Comparison of ENCODE assay signal across 8 cellular contexts in the genomic region with DNA sequence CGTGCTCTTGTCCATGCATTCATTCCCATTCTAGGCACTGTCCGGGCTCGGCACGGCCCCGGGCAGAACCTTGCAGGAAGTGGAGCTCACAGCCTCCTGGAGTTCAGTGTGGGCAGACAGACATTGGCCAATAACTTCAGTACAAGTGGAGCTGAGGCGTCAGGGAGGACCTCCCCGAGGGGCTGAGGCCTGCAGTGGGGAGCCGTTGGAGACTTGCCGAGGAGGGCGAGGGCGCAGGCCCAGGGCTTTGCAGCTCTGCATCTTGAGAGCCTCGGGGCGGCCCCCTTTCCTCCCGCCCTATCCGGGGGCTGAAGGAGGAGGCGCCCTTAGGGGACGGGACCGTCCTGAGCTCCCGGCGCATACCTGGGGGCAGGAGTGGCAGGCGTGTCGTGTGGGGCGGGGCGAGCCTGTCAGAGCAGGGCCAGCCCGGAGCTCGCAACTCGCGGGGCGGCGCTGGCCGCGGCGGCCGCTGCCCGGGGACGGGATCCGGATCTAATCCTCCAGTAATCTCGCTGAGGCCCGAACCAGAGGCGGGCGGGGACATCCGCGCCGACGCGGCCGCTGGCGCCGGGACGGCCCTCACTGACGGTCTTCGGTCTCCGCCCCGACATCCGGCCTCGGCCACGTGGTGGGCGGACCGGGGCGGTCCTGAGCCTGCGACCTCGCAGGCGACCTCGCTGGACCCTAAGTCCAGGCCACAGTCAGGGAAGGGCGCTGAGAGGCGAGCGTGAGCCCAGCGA. TPM values are rescaled to one million over a fixed set of nuclear protein-coding genes. Genes with fewer than 3 reads are reported as not detected.
A peak's percentile ranks its signal among the peaks of the same experiment; 100 is the strongest.
DNase-seq lines count a peak whose midpoint lies in the region; TF ChIP-seq lines count a peak whose summit lies in the region.

ACY1 (plus strand) TSS at position 698 of the 740 bp plus-strand sequence. CDS start 530 bp downstream, outside the sequence.

- no peaks in the 10 kb centered on the region for H3K79me1 ChIP-seq in H9 (ENCODE audit: insufficient read depth, low read depth, low read length, poor library complexity, severe bottlenecking)

- H3K27ac ChIP-seq in H9 (ENCODE audit: insufficient read length, low read depth, low read length), result no peak within 1 kb of the TSS
- H3K27ac ChIP-seq in MM.1S (ENCODE audit: low read length), result peak within 1 kb of the TSS; percentile 75
- peak within 1 kb of the TSS; percentile 97 for H3K27ac ChIP-seq in VCaP
- H3K27ac ChIP-seq in breast epithelium, result peak within 1 kb of the TSS; percentile 95 to 97
- peak within 1 kb of the TSS; percentile 96 for H3K27ac ChIP-seq in smooth muscle cell (ENCODE audit: low read depth)

- H3K4me3 Mint-ChIP-seq in H9, result peak within 1 kb of the TSS; percentile 68 to 88

- H3K27me3 ChIP-seq in H9 (ENCODE audit: insufficient read depth, low read length) (no peaks in the 10 kb centered on the region), MM.1S (replicated peaks; ENCODE audit: insufficient read depth, low read length) (no peaks in the 10 kb centered on the region), breast epithelium (no peaks in the 10 kb centered on the region), smooth muscle cell (ENCODE audit: low read depth) (no peaks in the 10 kb centered on the region)

- no CpG with 5 or more reads among the region's 68 CpGs for WGBS in H9 (ENCODE audit: extremely low coverage, insufficient read length, low lambda C conversion rate)
- WGBS in smooth muscle cell (ENCODE audit: low lambda C conversion rate), result under 1% methylated on average over 62 of the region's 68 CpGs

- H3K9me3 ChIP-seq in H9 (ENCODE audit: control insufficient read depth, low read depth, low read length), result no peaks in the 10 kb centered on the region
- no peaks in the 10 kb centered on the region for H3K9me3 ChIP-seq in MM.1S (replicated peaks; ENCODE audit: insufficient read depth, low read length)
- H3K9me3 ChIP-seq in breast epithelium, result no peaks in the 10 kb centered on the region
- H3K9me3 ChIP-seq in smooth muscle cell (replicated peaks; ENCODE audit: low read depth), result no peaks in the 10 kb centered on the region

- no peak within 1 kb of the TSS for H3K4ac ChIP-seq in H9 (ENCODE audit: low read depth, low read length)

- H3K36me3 ChIP-seq in MM.1S (replicated peaks; ENCODE audit: insufficient read depth, low read length) (no peaks in the 10 kb centered on the region), breast epithelium (no peaks in the 10 kb centered on the region), smooth muscle cell (ENCODE audit: low read depth) (no peaks in the 10 kb centered on the region)

- no peak for TF ChIP-seq CTCF in GM12864 (IDR thresholded peaks at IDR 0.05; ENCODE audit: low read depth, low read length, missing control alignments)
- TF ChIP-seq CTCF in H9 (conservative IDR thresholded peaks at IDR 0.05), result no peak; the same call in 2 of the 3 replicates
- TF ChIP-seq CTCF in MM.1S (IDR thresholded peaks at IDR 0.05; ENCODE audit: low read length), result no peak
- no peak for TF ChIP-seq CTCF in VCaP (conservative IDR thresholded peaks at IDR 0.05)
- TF ChIP-seq CTCF in breast epithelium (IDR thresholded peaks at IDR 0.05), result peak in 1 of 3 donors; percentile 6
- TF ChIP-seq CTCF in smooth muscle cell (IDR thresholded peaks at IDR 0.05; ENCODE audit: borderline replicate concordance, insufficient read depth, poor library complexity, severe bottlenecking), result no peak

- peaks cover 3% of the 10 kb centered on the region; the same call in 1 of the 2 replicates for H3K4me1 ChIP-seq in H9 (ENCODE audit: insufficient read depth, low read length)
- H3K4me1 ChIP-seq in MM.1S (ENCODE audit: low read length), result no peaks in the 10 kb centered on the region
- H3K4me1 ChIP-seq in breast epithelium, result peaks cover 4 to 17% of the 10 kb centered on the region in 2 donors
- H3K4me1 ChIP-seq in smooth muscle cell (ENCODE audit: low read depth), result peaks cover 17% of the 10 kb centered on the region

- peak within 1 kb of the TSS; percentile 77 for H3K14ac ChIP-seq in H9 (ENCODE audit: insufficient read depth, low read length)

- H3K4me1 Mint-ChIP-seq in H9, result peaks cover 11 to 22% of the 10 kb centered on the region in 2 experiments

- peak within 1 kb of the TSS; percentile 47 for H4K91ac ChIP-seq in H9 (ENCODE audit: insufficient read length, low read depth, low read length)

- H3F3A ChIP-seq in MM.1S (ENCODE audit: insufficient read depth, low read length) (peaks cover 22% of the 10 kb centered on the region), smooth muscle cell (ENCODE audit: low read depth) (no peaks in the 10 kb centered on the region)

- H2BK20ac ChIP-seq in H9 (ENCODE audit: low read depth, low read length, poor library complexity, severe bottlenecking), result no peak within 1 kb of the TSS

- H3K9me3 Mint-ChIP-seq in H9, result peaks cover 0 to 2% of the 10 kb centered on the region in 2 experiments; a peak in 2 of 5 replicates

- DNase-seq in GM12864 (ENCODE audit: low read depth), result peak; percentile 34
- DNase-seq in H9, result peak; percentile 91
- DNase-seq in MM.1S, result peak; percentile 86
- peak; percentile 79 to 80 for DNase-seq in breast epithelium (ENCODE audit: low spot score in 2 of 2)
- DNase-seq in iPS-NIHi7 (ENCODE audit: extremely low spot score), result peak; percentile 92
- DNase-seq in smooth muscle cell (lab: John Stamatoyannopoulos, UW; ENCODE audit: unreplicated experiment), result peak; percentile 99
- DNase-seq in NCI-H1092 (lab: John Stamatoyannopoulos, UW), result no peak

- H3K56ac ChIP-seq in H9 (ENCODE audit: insufficient read length, low read depth, low read length), result no peak within 1 kb of the TSS

- H3K23ac ChIP-seq in H9 (ENCODE audit: insufficient read length, low read depth, low read length), result no peak within 1 kb of the TSS

- no peak within 1 kb of the TSS for H2AFZ ChIP-seq in H9 (ENCODE audit: low read length)
- peak within 1 kb of the TSS; percentile 93 for H2AFZ ChIP-seq in MM.1S (ENCODE audit: low read length)
- H2AFZ ChIP-seq in smooth muscle cell (ENCODE audit: low read depth), result peak within 1 kb of the TSS; percentile 4

- peak within 1 kb of the TSS; percentile 31 for H3K9ac ChIP-seq in H9 (ENCODE audit: extremely low read depth, insufficient read length, low read length)
- H3K9ac ChIP-seq in MM.1S (ENCODE audit: low read length), result peak within 1 kb of the TSS; percentile 79
- H3K9ac ChIP-seq in smooth muscle cell (ENCODE audit: low read depth), result peak within 1 kb of the TSS; percentile 80

- peak within 1 kb of the TSS; percentile 44 for H3K18ac ChIP-seq in H9 (ENCODE audit: insufficient read length, low read depth, low read length)

- peaks cover 3% of the 10 kb centered on the region for H4K20me1 ChIP-seq in H9 (ENCODE audit: control insufficient read depth, insufficient read depth, insufficient read length)
- H4K20me1 ChIP-seq in MM.1S (ENCODE audit: insufficient read depth, low read length), result no peaks in the 10 kb centered on the region
- H4K20me1 ChIP-seq in smooth muscle cell (ENCODE audit: low read depth), result no peaks in the 10 kb centered on the region

- peaks cover 0 to 3% (median 2%) of the 10 kb centered on the region in 3 experiments; a peak in 4 of 7 replicates for H3K36me3 Mint-ChIP-seq in H9 (ENCODE audit: insufficient read depth in 1 of 3, low read depth in 3 of 3)

- H3K27ac Mint-ChIP-seq in H9, result peak within 1 kb of the TSS; percentile 70 to 99 (median 95); a peak in 6 of 7 replicates

- H3K79me2 ChIP-seq in H9 (ENCODE audit: insufficient read depth, low read length), result no peaks in the 10 kb centered on the region
- H3K79me2 ChIP-seq in MM.1S (ENCODE audit: low read length), result peaks cover 8% of the 10 kb centered on the region
- peaks cover 19% of the 10 kb centered on the region for H3K79me2 ChIP-seq in smooth muscle cell (ENCODE audit: low read depth)

- H3K23me2 ChIP-seq in H9 (ENCODE audit: insufficient read length, low read depth, low read length, poor library complexity, severe bottlenecking), result peaks cover 6% of the 10 kb centered on the region

- H3K9me2 ChIP-seq in MM.1S (replicated peaks; ENCODE audit: insufficient read depth, low read length), result no peaks in the 10 kb centered on the region

- H2BK120ac ChIP-seq in H9 (ENCODE audit: low read depth, low read length, poor library complexity, severe bottlenecking), result no peak within 1 kb of the TSS

- no peak within 1 kb of the TSS for H2BK12ac ChIP-seq in H9 (ENCODE audit: insufficient read length, low read depth, low read length)

- intact Hi-C loops in breast epithelium (cut with DNase I; ENCODE audit: low total_unique reads), result no loop called here

- no peak for TF ChIP-seq POLR2A in breast epithelium (IDR thresholded peaks at IDR 0.05)

- H3K27me3 Mint-ChIP-seq in H9 (ENCODE audit: low read depth), result peaks cover 1% of the 10 kb centered on the region; the same call in 1 of the 2 replicates

- H4K8ac ChIP-seq in H9 (replicated peaks; ENCODE audit: insufficient read length, low read depth, low read length), result no peak within 1 kb of the TSS

- peak within 1 kb of the TSS; percentile 86 for H3K4me2 ChIP-seq in H9 (ENCODE audit: insufficient read depth, insufficient read length, low read length)
- peak within 1 kb of the TSS; percentile 94 for H3K4me2 ChIP-seq in MM.1S (ENCODE audit: low read depth, low read length)
- peak within 1 kb of the TSS; percentile 83 for H3K4me2 ChIP-seq in smooth muscle cell

- H3K4me3 ChIP-seq in GM12864 (ENCODE audit: low read depth, low read length) (peak within 1 kb of the TSS; percentile 63), MM.1S (ENCODE audit: low read length) (peak within 1 kb of the TSS; percentile 90), breast epithelium (peak within 1 kb of the TSS; percentile 52 to 74 (median 69)), smooth muscle cell (peak within 1 kb of the TSS; percentile 61)

- H2AK5ac ChIP-seq in H9 (ENCODE audit: insufficient read length, low read length), result no peak within 1 kb of the TSS

- no peak within 1 kb of the TSS for H2BK5ac ChIP-seq in H9 (ENCODE audit: insufficient read length, low read length)

- H3T11ph ChIP-seq in H9 (ENCODE audit: low read length), result no peak within 1 kb of the TSS

- no peak within 1 kb of the TSS for H2BK15ac ChIP-seq in H9 (ENCODE audit: low read depth, low read length)

- peak within 1 kb of the TSS; percentile 36 for H4K5ac ChIP-seq in H9 (ENCODE audit: insufficient read length, low read depth, low read length)

RNA-seq across cellular contexts. Expression of gene ACY1, which starts in this region (rescaled TPM):
- 62.6 and 63.6 TPM in 2 replicates for total RNA-seq in H9 (2021)
- total RNA-seq in breast epithelium, result 10 to 100 TPM; 40.0 to 49.2 (median 46.4) TPM
- total RNA-seq in smooth muscle cell, result 39.6 and 43.0 TPM in 2 replicates
- polyA plus RNA-seq in smooth muscle cell, result 33.8 and 38.4 TPM in 2 replicates
